Comparison of ENCODE assay signal across 23 cellular contexts in the genomic region with DNA sequence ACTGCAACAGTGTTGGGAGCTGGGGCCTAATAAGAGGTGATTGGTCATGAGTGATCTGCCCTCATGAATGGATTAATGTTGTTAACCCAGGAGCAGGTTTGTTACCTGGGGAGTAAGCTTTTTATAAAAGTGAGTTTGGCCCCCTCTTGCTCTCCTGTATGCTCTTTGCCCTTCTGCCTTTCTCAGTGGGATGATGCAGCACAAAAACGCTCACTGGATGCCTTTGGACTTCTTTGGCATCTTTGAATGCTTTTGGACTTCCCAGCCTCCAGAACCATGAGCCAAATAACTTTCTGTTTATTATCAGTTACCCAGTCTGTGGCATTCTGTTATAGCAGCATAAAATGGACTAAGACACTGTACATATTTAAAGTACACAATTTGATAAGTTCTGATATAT.
"Had no signal": no experiment of that assay in that cellular context is flagged by ENCODE, and none has a peak within 500 bp of the region (broad histone marks: within the 10 kb centered on the region; RNA-seq: fewer than 3 reads in every experiment).

No MANE protein-coding gene starts in this region.

- H3K36me3 ChIP-seq: heart left ventricle, left lung, lower lobe of right lung, neural progenitor cell, pancreas, tibial artery, upper lobe of left lung, uterus had no signal

- ATAC-seq: heart left ventricle; left lung; lower lobe of right lung; natural killer cell treated with Interleukin-12 subunit alpha and Interleukin-12 subunit beta and Interleukin-15 and Interleukin-18, amount 100 ng/mL, for 72 hours; right cardiac atrium; stimulated activated effector memory CD8-positive, alpha-beta T cell treated with anti-CD3 and anti-CD28 coated beads, Interleukin-12 subunit alpha, Interleukin-12 subunit beta, amount 100 ng/mL, for 72 hours; stimulated activated naive CD8-positive, alpha-beta T cell treated with anti-CD3 and anti-CD28 coated beads, Interleukin-15, Interleukin-2, amounts not matched to agents 100 U/mL and 50 U/mL, for 24 hours had no signal

- H3K4me2 ChIP-seq: neural progenitor cell, smooth muscle cell had no signal

- H3K9me3 ChIP-seq: pancreas, tibial artery, uterus had no signal

- H3K4me3 ChIP-seq: coronary artery, heart left ventricle, left lung, lower lobe of right lung, neural progenitor cell, pancreas, smooth muscle cell, tibial artery, upper lobe of left lung, uterus had no signal

- H3K4me1 Mint-ChIP-seq: endodermal cell; memory B cell; stimulated activated effector memory CD8-positive, alpha-beta T cell treated with anti-CD3 and anti-CD28 coated beads, Interleukin-12 subunit alpha, Interleukin-12 subunit beta, amount 100 ng/mL, for 72 hours had no signal

- H3K9ac ChIP-seq: neural progenitor cell had no signal

- H3K27ac ChIP-seq: coronary artery, heart left ventricle, left lung, lower lobe of right lung, neural progenitor cell, tibial artery, upper lobe of left lung, uterus had no signal

- DNase-seq: effector CD4-positive, alpha-beta T cell; endodermal cell; heart left ventricle; hypothalamus; left lung; lower lobe of right lung; midbrain; nucleus accumbens; pancreas; right cardiac atrium; stimulated activated CD4-positive, alpha-beta T cell treated with anti-CD3 and anti-CD28 coated beads, Interleukin-4, amount 100 ng/mL, for 1 hour; stimulated activated CD8-positive, alpha-beta memory T cell treated with anti-CD3 and anti-CD28 coated beads, Interleukin-4, amount 100 ng/mL, for 48 hours; stimulated activated naive CD8-positive, alpha-beta T cell treated with anti-CD3 and anti-CD28 coated beads, Interleukin-15, Interleukin-2, amounts not matched to agents 100 U/mL and 50 U/mL, for 24 hours; tibial artery; upper lobe of left lung; uterus had no signal

- H3K27me3 Mint-ChIP-seq: memory B cell, progenitor cell of endocrine pancreas had no signal

- H3K4me1 ChIP-seq: heart left ventricle, left lung, lower lobe of right lung, neural progenitor cell, upper lobe of left lung had no signal

- H3K4me3 Mint-ChIP-seq: endodermal cell; memory B cell; natural killer cell treated with Interleukin-12 subunit alpha and Interleukin-12 subunit beta and Interleukin-15 and Interleukin-18, amount 100 ng/mL, for 72 hours; neural progenitor cell; stimulated activated effector memory CD8-positive, alpha-beta T cell treated with anti-CD3 and anti-CD28 coated beads, Interleukin-12 subunit alpha, Interleukin-12 subunit beta, amount 100 ng/mL, for 72 hours had no signal

- H2AFZ ChIP-seq: neural progenitor cell had no signal

- H3K27me3 ChIP-seq: heart left ventricle, left lung, neural progenitor cell, pancreas, tibial artery, upper lobe of left lung, uterus had no signal

- H3K27ac Mint-ChIP-seq: endodermal cell; memory B cell; natural killer cell treated with Interleukin-12 subunit alpha and Interleukin-12 subunit beta and Interleukin-15 and Interleukin-18, amount 100 ng/mL, for 72 hours; neural progenitor cell; stimulated activated effector memory CD8-positive, alpha-beta T cell treated with anti-CD3 and anti-CD28 coated beads, Interleukin-12 subunit alpha, Interleukin-12 subunit beta, amount 100 ng/mL, for 72 hours had no signal

- H3K36me3 Mint-ChIP-seq: memory B cell; natural killer cell treated with Interleukin-12 subunit alpha and Interleukin-12 subunit beta and Interleukin-15 and Interleukin-18, amount 100 ng/mL, for 72 hours; neural progenitor cell; stimulated activated effector memory CD8-positive, alpha-beta T cell treated with anti-CD3 and anti-CD28 coated beads, Interleukin-12 subunit alpha, Interleukin-12 subunit beta, amount 100 ng/mL, for 72 hours had no signal

- H3K9me3 Mint-ChIP-seq: natural killer cell treated with Interleukin-12 subunit alpha and Interleukin-12 subunit beta and Interleukin-15 and Interleukin-18, amount 100 ng/mL, for 72 hours; stimulated activated effector memory CD8-positive, alpha-beta T cell treated with anti-CD3 and anti-CD28 coated beads, Interleukin-12 subunit alpha, Interleukin-12 subunit beta, amount 100 ng/mL, for 72 hours had no signal
